In genomic region chr7:106543221-106543757, GRCh38 we compare ENCODE assay signal across 10 cellular contexts.
A peak's percentile ranks its signal among the peaks of the same experiment; 100 is the strongest.
DNase-seq lines count a peak whose midpoint lies in the region; ATAC-seq and TF ChIP-seq lines count a peak whose summit lies in the region.
"Had no signal": no experiment of that assay in that cellular context is flagged by ENCODE, and none has a peak within 500 bp of the region (broad histone marks: within the 10 kb centered on the region; RNA-seq: fewer than 3 reads in every experiment).

No MANE protein-coding gene starts in this region.

- no peaks in the 10 kb centered on the region for H3K79me2 ChIP-seq in MM.1S (ENCODE audit: low read length)

- intact Hi-C loops in colonic mucosa (cut with DNase I) (loop anchor here (2.0 kb wide), 2 partner anchors 118 to 194 kb away; partner anchors contain the start of gene CCDC71L), body of pancreas (cut with DNase I) (no loop called here)

- H3K27me3 ChIP-seq in MM.1S (replicated peaks; ENCODE audit: insufficient read depth, low read length) (no peaks in the 10 kb centered on the region), colonic mucosa (no peaks in the 10 kb centered on the region), muscle layer of duodenum (ENCODE audit: low read depth, low read length) (no peaks in the 10 kb centered on the region), suprapubic skin (no peaks in the 10 kb centered on the region), body of pancreas (no peaks in the 10 kb centered on the region)

- peak overlapping the region; percentile 1; the same call in 1 of the 2 replicates for H3K27ac ChIP-seq in MM.1S (ENCODE audit: low read length)
- H3K27ac ChIP-seq in colonic mucosa = peak overlapping the region; percentile 29
- H3K27ac ChIP-seq in muscle layer of duodenum (ENCODE audit: low read length) = peak overlapping the region; percentile 37
- peak overlapping the region; percentile 83 for H3K27ac ChIP-seq in suprapubic skin
- peak overlapping the region in 1 of 4 donors; percentile 24 for H3K27ac ChIP-seq in body of pancreas

- H3K4me2 ChIP-seq in MM.1S (ENCODE audit: low read depth, low read length) = peak overlapping the region; percentile 2; the same call in 1 of the 2 replicates

- H3K4me3 ChIP-seq in MM.1S (ENCODE audit: low read length) (no peak overlapping the region), colonic mucosa (no peak overlapping the region), muscle layer of duodenum (ENCODE audit: low read depth in 1 of 2, low read length in 2 of 2) (no peak overlapping the region), suprapubic skin (no peak overlapping the region), body of pancreas (no peak overlapping the region)
- H3K4me3 ChIP-seq: lung had no signal

- H2AFZ ChIP-seq in MM.1S (ENCODE audit: low read length) = peak overlapping the region; percentile 31; the same call in 1 of the 2 replicates

- no peak for TF ChIP-seq EP300 in suprapubic skin (IDR thresholded peaks at IDR 0.05)

- H3F3A ChIP-seq in MM.1S (ENCODE audit: insufficient read depth, low read length) = peaks cover 15% of the 10 kb centered on the region

- TF ChIP-seq POLR2A in suprapubic skin (IDR thresholded peaks at IDR 0.05) (no peak), body of pancreas (IDR thresholded peaks at IDR 0.05) (no peak)

- H3K36me3 ChIP-seq in MM.1S (replicated peaks; ENCODE audit: insufficient read depth, low read length) (no peaks in the 10 kb centered on the region), colonic mucosa (no peaks in the 10 kb centered on the region), muscle layer of duodenum (ENCODE audit: control insufficient read depth in 1 of 2, insufficient read depth in 2 of 2, low read length in 2 of 2) (no peaks in the 10 kb centered on the region), suprapubic skin (no peaks in the 10 kb centered on the region), body of pancreas (replicated peaks in 1 of 2; ENCODE audit: insufficient read depth in 1 of 2, low read depth in 2 of 2) (no peaks in the 10 kb centered on the region)

- WGBS in suprapubic skin = 65% methylated on average over 3 of the region's 3 CpGs
- WGBS in body of pancreas, 2 donors = 76 to 86% methylated on average over 3 of the region's 3 CpGs

- H3K4me1 ChIP-seq in MM.1S (ENCODE audit: low read length) = peaks cover 30% of the 10 kb centered on the region
- H3K4me1 ChIP-seq in colonic mucosa = no peaks in the 10 kb centered on the region
- peaks cover 0 to 3% of the 10 kb centered on the region in 2 donors for H3K4me1 ChIP-seq in muscle layer of duodenum (ENCODE audit: control insufficient read depth in 1 of 2, insufficient read depth in 2 of 2, low read length in 2 of 2)
- H3K4me1 ChIP-seq in suprapubic skin = peaks cover 16% of the 10 kb centered on the region
- H3K4me1 ChIP-seq in body of pancreas = no peaks in the 10 kb centered on the region

- no peak for ATAC-seq in body of pancreas
- ATAC-seq in stimulated activated naive CD8-positive, alpha-beta T cell treated with anti-CD3 and anti-CD28 coated beads, Interleukin-15, Interleukin-2, amounts not matched to agents 100 U/mL and 50 U/mL, for 24 hours = no peak
- ATAC-seq in HG03521 (IDR thresholded peaks at IDR 0.05; ENCODE audit: unreplicated experiment) = no peak

- no peaks in the 10 kb centered on the region for H3K9me2 ChIP-seq in MM.1S (replicated peaks; ENCODE audit: insufficient read depth, low read length)

- H3K9me3 ChIP-seq in MM.1S (replicated peaks; ENCODE audit: insufficient read depth, low read length) (no peaks in the 10 kb centered on the region), colonic mucosa (no peaks in the 10 kb centered on the region), muscle layer of duodenum (ENCODE audit: control insufficient read depth in 1 of 2, low read length in 2 of 2) (no peaks in the 10 kb centered on the region), suprapubic skin (no peaks in the 10 kb centered on the region), body of pancreas (no peaks in the 10 kb centered on the region)

- H3K9ac ChIP-seq in MM.1S (ENCODE audit: low read length) (no peak overlapping the region), colonic mucosa (ENCODE audit: low read depth in 2 of 2, low read length in 2 of 2) (no peak overlapping the region)

- H4K20me1 ChIP-seq in MM.1S (ENCODE audit: insufficient read depth, low read length) = no peaks in the 10 kb centered on the region

- TF ChIP-seq CTCF in MM.1S (IDR thresholded peaks at IDR 0.05; ENCODE audit: low read length) = no peak
- TF ChIP-seq CTCF in colonic mucosa (IDR thresholded peaks at IDR 0.05) = no peak
- TF ChIP-seq CTCF in suprapubic skin (IDR thresholded peaks at IDR 0.05) = no peak
- no peak for TF ChIP-seq CTCF in body of pancreas (IDR thresholded peaks at IDR 0.05)

- DNase-seq in MM.1S (no peak), colonic mucosa (no peak), suprapubic skin (ENCODE audit: low spot score in 2 of 2) (no peak), body of pancreas (no peak), NCI-H345 treated with DMSO at 0.1 percent for 48 hours (lab: John Stamatoyannopoulos, UW; ENCODE audit: unreplicated experiment) (no peak)
- no peak for DNase-seq in stimulated activated naive CD8-positive, alpha-beta T cell treated with anti-CD3 and anti-CD28 coated beads, Interleukin-15, Interleukin-2, amounts not matched to agents 100 U/mL and 50 U/mL, for 24 hours
- DNase-seq: effector CD8-positive, alpha-beta T cell had no signal
